Comparison of ENCODE assay signal across 23 cellular contexts in genomic region chr16:56469748-56470147, GRCh38.
"Had no signal": no experiment of that assay in that cellular context is flagged by ENCODE, and none has a peak within 500 bp of the region (broad histone marks: within the 10 kb centered on the region; RNA-seq: fewer than 3 reads in every experiment).

No MANE protein-coding gene starts in this region.

- ATAC-seq: heart left ventricle; naive thymus-derived CD4-positive, alpha-beta T cell; psoas muscle; right lobe of liver; stimulated activated naive B cell treated with anti-CD40 and anti-IgM and Interleukin-4, amounts not matched to agents 10 μg/mL and 1 μg/mL and 100 μg/mL, for 72 hours had no signal

- H3K27ac ChIP-seq: colonic mucosa, heart left ventricle, psoas muscle, right lobe of liver, spleen, stomach, thoracic aorta, transverse colon had no signal

- H3K27me3 ChIP-seq: colonic mucosa, heart left ventricle, right lobe of liver, spleen, stomach, transverse colon had no signal

- H3K9me3 ChIP-seq: colonic mucosa, heart left ventricle, psoas muscle, right lobe of liver, spleen, stomach, thoracic aorta, transverse colon had no signal

- H3K4me3 Mint-ChIP-seq: endodermal cell; naive thymus-derived CD4-positive, alpha-beta T cell; nephron progenitor cell; stimulated activated naive B cell treated with anti-CD40 and anti-IgM and Interleukin-4, amounts not matched to agents 10 μg/mL and 1 μg/mL and 100 μg/mL, for 72 hours had no signal

- DNase-seq: colonic mucosa; dermis blood vessel endothelial cell; effector CD4-positive, alpha-beta T cell; endodermal cell; heart left ventricle; hippocampal formation; kidney glomerular epithelial cell; mesendoderm; naive thymus-derived CD4-positive, alpha-beta T cell; nephron progenitor cell; psoas muscle; retina; right lobe of liver; spleen; stimulated activated CD4-positive, alpha-beta T cell treated with anti-CD3 and anti-CD28 coated beads, Interleukin-15, amount 100 ng/mL, for 24 hours; stimulated activated CD4-positive, alpha-beta T cell treated with anti-CD3 and anti-CD28 coated beads, Interleukin-1b, Interleukin-23, amount 100 ng/mL, for 48 hours; stimulated activated CD4-positive, alpha-beta T cell treated with anti-CD3 and anti-CD28 coated beads, Interleukin-4, amount 100 ng/mL, for 24 hours; stimulated activated naive B cell treated with anti-CD40 and anti-IgM and Interleukin-4, amounts not matched to agents 10 μg/mL and 1 μg/mL and 100 μg/mL, for 72 hours; stomach; substantia nigra; transverse colon had no signal

- H3K4me3 ChIP-seq: colonic mucosa, heart left ventricle, psoas muscle, right lobe of liver, spleen, stomach, thoracic aorta, transverse colon had no signal

- H3K4me1 Mint-ChIP-seq: nephron progenitor cell; stimulated activated naive B cell treated with anti-CD40 and anti-IgM and Interleukin-4, amounts not matched to agents 10 μg/mL and 1 μg/mL and 100 μg/mL, for 72 hours had no signal

- H3K4me1 ChIP-seq: colonic mucosa, heart left ventricle, psoas muscle, right lobe of liver, spleen, stomach, transverse colon had no signal

- FAIRE-seq: frontal cortex had no signal

- H3K27ac Mint-ChIP-seq: endodermal cell; stimulated activated naive B cell treated with anti-CD40 and anti-IgM and Interleukin-4, amounts not matched to agents 10 μg/mL and 1 μg/mL and 100 μg/mL, for 72 hours had no signal

- H3K9me3 Mint-ChIP-seq: endodermal cell; naive thymus-derived CD4-positive, alpha-beta T cell; nephron progenitor cell; stimulated activated naive B cell treated with anti-CD40 and anti-IgM and Interleukin-4, amounts not matched to agents 10 μg/mL and 1 μg/mL and 100 μg/mL, for 72 hours had no signal

- H3K27me3 Mint-ChIP-seq: naive thymus-derived CD4-positive, alpha-beta T cell; stimulated activated naive B cell treated with anti-CD40 and anti-IgM and Interleukin-4, amounts not matched to agents 10 μg/mL and 1 μg/mL and 100 μg/mL, for 72 hours had no signal
